ENCODE assay signal across 5 cellular contexts in the genomic region with DNA sequence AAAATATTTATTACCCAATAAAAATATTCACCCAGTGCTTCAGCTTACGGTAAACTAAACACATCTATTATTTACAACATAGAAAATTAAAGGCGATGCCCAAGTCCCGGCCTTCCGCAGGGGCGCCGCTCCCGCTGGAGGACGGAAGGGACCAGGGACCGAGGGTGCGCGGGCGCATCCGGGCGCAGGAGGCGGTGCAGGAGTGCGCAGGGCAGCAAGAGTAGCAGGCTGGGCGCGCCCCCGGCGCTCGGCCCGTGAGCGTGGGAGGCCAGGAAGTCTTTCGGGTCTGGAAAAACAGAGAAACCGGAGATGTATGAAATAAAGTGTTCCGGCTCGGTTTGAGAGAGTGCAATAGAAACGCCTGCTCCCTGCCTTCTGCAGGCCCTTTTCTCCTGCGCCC. TPM values are rescaled to one million over a fixed set of nuclear protein-coding genes. Genes with fewer than 3 reads are reported as not detected.
"Had no signal": no experiment of that assay in that cellular context is flagged by ENCODE, and none has a peak within 500 bp of the region (broad histone marks: within the 10 kb centered on the region; RNA-seq: fewer than 3 reads in every experiment).

No MANE protein-coding gene starts in this region.

RNA-seq across cellular contexts. Expression of a gene that starts 6.6 kb away (rescaled TPM):
- total RNA-seq: GM23248, H1, HepG2, HT-29 had no signal
- polyA plus RNA-seq: GM23248, HepG2 had no signal

RNA-seq across cellular contexts. Expression of a gene that starts 18.4 kb away (rescaled TPM):
- total RNA-seq: GM23248, H1, H9, HT-29 had no signal
- polyA plus RNA-seq: GM23248, H1, HepG2 had no signal
